ENCODE assay signal across 14 cellular contexts in genomic region chr2:165328272-165328671, GRCh38.
DNase-seq lines count a peak whose midpoint lies in the region; ATAC-seq and TF ChIP-seq lines count a peak whose summit lies in the region.
"Had no signal": no experiment of that assay in that cellular context is flagged by ENCODE, and none has a peak within 500 bp of the region (broad histone marks: within the 10 kb centered on the region; RNA-seq: fewer than 3 reads in every experiment).

No MANE protein-coding gene starts in this region.

- no peak for TF ChIP-seq CTCF in endodermal cell (conservative IDR thresholded peaks at IDR 0.05)

- CTCF ChIA-PET in T-cell (lab: Charles Lee) = no interaction called here

- POLR2A ChIA-PET in T-cell (lab: Charles Lee) = no interaction called here

- H3K4me1 ChIP-seq in endodermal cell (ENCODE audit: control insufficient read depth, insufficient read depth, low read length) = no peaks in the 10 kb centered on the region
- H3K4me1 ChIP-seq: tibial nerve had no signal

- H3K4me3 Mint-ChIP-seq in T-cell = peak overlapping the region in 2 of 3 donors; percentile 15 to 55
- H3K4me3 Mint-ChIP-seq in memory B cell = no peak overlapping the region
- H3K4me3 Mint-ChIP-seq in endodermal cell = no peak overlapping the region
- H3K4me3 Mint-ChIP-seq: WTC11 had no signal

- H3K4me3 ChIP-seq in endodermal cell (ENCODE audit: low read length) = no peak overlapping the region
- H3K4me3 ChIP-seq: tibial nerve had no signal

- no peaks in the 10 kb centered on the region for H3K9me3 ChIP-seq in endodermal cell (ENCODE audit: control insufficient read depth, low read length)
- H3K9me3 ChIP-seq: tibial nerve had no signal

- H3K27ac Mint-ChIP-seq in T-cell (peak overlapping the region in 1 of 2 donors; percentile 7), memory B cell (no peak overlapping the region), endodermal cell (no peak overlapping the region)
- H3K27ac Mint-ChIP-seq: WTC11 had no signal

- H3K27me3 Mint-ChIP-seq in T-cell (no peaks in the 10 kb centered on the region), memory B cell (peaks cover 3% of the 10 kb centered on the region), endodermal cell (ENCODE audit: insufficient read depth) (no peaks in the 10 kb centered on the region)

- no peaks in the 10 kb centered on the region for H3K36me3 ChIP-seq in endodermal cell (ENCODE audit: control insufficient read depth, insufficient read depth, low read length)
- H3K36me3 ChIP-seq: tibial nerve had no signal

- no peaks in the 10 kb centered on the region for H3K9me3 Mint-ChIP-seq in T-cell
- H3K9me3 Mint-ChIP-seq in memory B cell = no peaks in the 10 kb centered on the region
- H3K9me3 Mint-ChIP-seq in endodermal cell = no peaks in the 10 kb centered on the region
- H3K9me3 Mint-ChIP-seq: WTC11 had no signal

- peak; percentile 5 for DNase-seq in activated CD4-positive, alpha-beta T cell treated with anti-CD3 and anti-CD28 coated beads for 48 hours
- no peak for DNase-seq in activated CD4-positive, alpha-beta T cell treated with anti-CD3 and anti-CD28 coated beads for 1 hour
- DNase-seq in T-cell (peak in 19 of 34 experiments; percentile 1 to 31 (median 6)), memory B cell (ENCODE audit: low spot score in 2 of 2) (no peak), endodermal cell (no peak), NCI-H1417 (lab: John Stamatoyannopoulos, UW) (no peak)
- DNase-seq: effector memory CD4-positive, alpha-beta T cell; foreskin melanocyte; NCI-H2029 had no signal

- ATAC-seq in GM21529 (IDR thresholded peaks at IDR 0.05; ENCODE audit: unreplicated experiment) (peak; percentile 50), T-cell (replicated peaks in 1 of 4) (peak; percentile 54 to 94 (median 80)), memory B cell (ENCODE audit: low read depth) (peak; percentile 59), HG02884 (IDR thresholded peaks at IDR 0.05; ENCODE audit: unreplicated experiment) (no peak)
- ATAC-seq: WTC11 had no signal

- H3K27ac ChIP-seq in endodermal cell (ENCODE audit: low read depth, low read length) = no peak overlapping the region
- H3K27ac ChIP-seq: KMS-11, tibial nerve had no signal

- no peaks in the 10 kb centered on the region for H3K36me3 Mint-ChIP-seq in T-cell
- H3K36me3 Mint-ChIP-seq in memory B cell = no peaks in the 10 kb centered on the region
- H3K36me3 Mint-ChIP-seq in endodermal cell (ENCODE audit: low read depth) = no peaks in the 10 kb centered on the region
- H3K36me3 Mint-ChIP-seq: WTC11 had no signal

- H3K27me3 ChIP-seq in endodermal cell (ENCODE audit: control insufficient read depth, insufficient read depth, low read length, poor library complexity, severe bottlenecking) = no peaks in the 10 kb centered on the region
- H3K27me3 ChIP-seq: tibial nerve had no signal

- H3K4me1 Mint-ChIP-seq in T-cell (peaks cover 13 to 18% (median 15%) of the 10 kb centered on the region in 3 donors), memory B cell (peaks cover 5% of the 10 kb centered on the region), endodermal cell (no peaks in the 10 kb centered on the region)
- H3K4me1 Mint-ChIP-seq: WTC11 had no signal

- WGBS in endodermal cell (ENCODE audit: insufficient coverage in 1 of 2, insufficient read length in 1 of 2), 2 experiments = 91 to 92% methylated on average over 5 of the region's 5 CpGs

- no peak overlapping the region for H3K9ac ChIP-seq in endodermal cell (ENCODE audit: extremely low read depth, low read length, poor library complexity, severe bottlenecking)
- H3K9ac ChIP-seq: KMS-11 had no signal

Comparison
In these comparisons a context has a peak if more than half of its experiments do, and no peak if none do; other contexts are left out.
1. DNase-seq: peak in activated CD4-positive, alpha-beta T cell treated with anti-CD3 and anti-CD28 coated beads for 48 hours (single experiment) and T-cell (19 of 34); none in activated CD4-positive, alpha-beta T cell treated with anti-CD3 and anti-CD28 coated beads for 1 hour (single experiment), memory B cell (0 of 2), endodermal cell (single experiment) and NCI-H1417 (0 of 3).
2. H3K4me3 Mint-ChIP-seq: peak in T-cell (2 of 3); none in memory B cell (single experiment) and endodermal cell (single experiment).